Comparison of ENCODE assay signal across 1 cellular context in the genomic region with DNA sequence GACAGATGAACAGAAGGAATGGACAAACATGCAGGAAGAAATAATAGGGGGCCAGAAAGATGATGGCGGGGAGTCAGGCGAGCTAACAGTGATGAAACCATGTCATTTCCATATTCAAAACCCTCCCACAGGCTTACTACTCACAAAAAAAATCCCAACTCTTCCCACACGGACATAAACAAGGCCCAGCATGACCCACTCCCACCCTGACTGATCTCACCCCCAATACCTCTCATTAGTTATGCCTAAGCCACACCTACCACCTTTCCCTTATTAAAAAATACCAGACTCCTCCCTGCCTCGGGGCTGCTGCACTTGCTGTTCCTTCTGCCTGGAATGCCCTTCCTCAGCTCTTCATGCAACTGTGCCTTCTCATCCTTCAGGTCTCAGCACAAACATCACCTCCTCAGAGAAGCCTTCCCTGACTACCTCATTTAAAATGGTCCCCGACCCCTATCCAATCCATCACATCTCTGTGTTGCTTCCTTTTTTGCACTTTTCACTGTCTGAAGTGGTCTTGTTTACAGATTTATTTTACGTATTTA.
TF ChIP-seq lines count a peak whose summit lies in the region.

No MANE protein-coding gene starts in this region.

TF ChIP-seq in SK-N-SH treated with all-trans-retinoic acid at 6 μM for 48 hours, 23 proteins besides CTCF, POLR2A, EP300 and RAD21 (continued from another document):
- TF ChIP-seq, protein P1, sequence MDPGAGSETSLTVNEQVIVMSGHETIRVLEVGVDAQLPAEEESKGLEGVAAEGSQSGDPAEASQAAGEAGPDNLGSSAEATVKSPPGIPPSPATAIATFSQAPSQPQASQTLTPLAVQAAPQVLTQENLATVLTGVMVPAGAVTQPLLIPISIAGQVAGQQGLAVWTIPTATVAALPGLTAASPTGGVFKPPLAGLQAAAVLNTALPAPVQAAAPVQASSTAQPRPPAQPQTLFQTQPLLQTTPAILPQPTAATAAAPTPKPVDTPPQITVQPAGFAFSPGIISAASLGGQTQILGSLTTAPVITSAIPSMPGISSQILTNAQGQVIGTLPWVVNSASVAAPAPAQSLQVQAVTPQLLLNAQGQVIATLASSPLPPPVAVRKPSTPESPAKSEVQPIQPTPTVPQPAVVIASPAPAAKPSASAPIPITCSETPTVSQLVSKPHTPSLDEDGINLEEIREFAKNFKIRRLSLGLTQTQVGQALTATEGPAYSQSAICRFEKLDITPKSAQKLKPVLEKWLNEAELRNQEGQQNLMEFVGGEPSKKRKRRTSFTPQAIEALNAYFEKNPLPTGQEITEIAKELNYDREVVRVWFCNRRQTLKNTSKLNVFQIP (CRISPR knock-in tag; IDR thresholded peaks at IDR 0.05; ENCODE audit: borderline replicate concordance, low read depth): no peak
- TF ChIP-seq, protein P2, sequence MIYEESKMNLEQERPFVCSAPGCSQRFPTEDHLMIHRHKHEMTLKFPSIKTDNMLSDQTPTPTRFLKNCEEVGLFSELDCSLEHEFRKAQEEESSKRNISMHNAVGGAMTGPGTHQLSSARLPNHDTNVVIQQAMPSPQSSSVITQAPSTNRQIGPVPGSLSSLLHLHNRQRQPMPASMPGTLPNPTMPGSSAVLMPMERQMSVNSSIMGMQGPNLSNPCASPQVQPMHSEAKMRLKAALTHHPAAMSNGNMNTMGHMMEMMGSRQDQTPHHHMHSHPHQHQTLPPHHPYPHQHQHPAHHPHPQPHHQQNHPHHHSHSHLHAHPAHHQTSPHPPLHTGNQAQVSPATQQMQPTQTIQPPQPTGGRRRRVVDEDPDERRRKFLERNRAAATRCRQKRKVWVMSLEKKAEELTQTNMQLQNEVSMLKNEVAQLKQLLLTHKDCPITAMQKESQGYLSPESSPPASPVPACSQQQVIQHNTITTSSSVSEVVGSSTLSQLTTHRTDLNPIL (CRISPR knock-in tag; IDR thresholded peaks at IDR 0.05; ENCODE audit: low read depth): no peak
- TF ChIP-seq OSR1 (CRISPR knock-in tag; IDR thresholded peaks at IDR 0.05): no peak
- no peak for TF ChIP-seq RARB (CRISPR knock-in tag; IDR thresholded peaks at IDR 0.05)
- TF ChIP-seq ZFP30 (CRISPR knock-in tag; IDR thresholded peaks at IDR 0.05): no peak
- TF ChIP-seq PPARA (CRISPR knock-in tag; IDR thresholded peaks at IDR 0.05; ENCODE audit: borderline replicate concordance): no peak
- no peak for TF ChIP-seq ISL1 (CRISPR knock-in tag; IDR thresholded peaks at IDR 0.05)
- no peak for TF ChIP-seq SNAI2 (CRISPR knock-in tag; IDR thresholded peaks at IDR 0.05)
